Comparison of ENCODE assay signal across 1 cellular context in genomic region chr2:58197894-58198293, GRCh38.
TF ChIP-seq lines count a peak whose summit lies in the region.

No MANE protein-coding gene starts in this region.

TF ChIP-seq in HEK293, 187 proteins besides CTCF, POLR2A, EP300 and RAD21 (continued from another document):
- no peak for TF ChIP-seq ZNF148 (tag by site-specific recombination; IDR thresholded peaks at IDR 0.05; ENCODE audit: borderline replicate concordance)
- peak; percentile 82 for TF ChIP-seq ZFHX2 (tag by site-specific recombination; conservative IDR thresholded peaks at IDR 0.05)
- TF ChIP-seq ZNF529 (tag by site-specific recombination; IDR thresholded peaks at IDR 0.05; ENCODE audit: insufficient replicate concordance), result no peak
- TF ChIP-seq TRIM28 (IDR thresholded peaks at IDR 0.05; ENCODE audit: borderline replicate concordance, low read length), result no peak
- TF ChIP-seq ZBTB49 (tag by site-specific recombination; IDR thresholded peaks at IDR 0.05; ENCODE audit: low read depth), result no peak
- TF ChIP-seq ZNF341 (tag by site-specific recombination; IDR thresholded peaks at IDR 0.05; ENCODE audit: low read depth), result no peak
- no peak for TF ChIP-seq ZNF132 (tag by site-specific recombination; IDR thresholded peaks at IDR 0.05; ENCODE audit: borderline replicate concordance)
TF ChIP-seq in HEK293: peak in this region for 2.
